19 cellular contexts compared by ENCODE assay signal in genomic region chr2:151918308-151918707, GRCh38.
DNase-seq lines count a peak whose midpoint lies in the region; ATAC-seq and FAIRE-seq lines count a peak whose summit lies in the region.
"Had no signal": no experiment of that assay in that cellular context is flagged by ENCODE, and none has a peak within 500 bp of the region (broad histone marks: within the 10 kb centered on the region; RNA-seq: fewer than 3 reads in every experiment).

No MANE protein-coding gene starts in this region.

- H3K27ac Mint-ChIP-seq in IgD-negative memory B cell (peak overlapping the region in 1 of 3 donors; percentile 88), T-helper 17 cell (no peak overlapping the region)
- H3K27ac Mint-ChIP-seq: activated naive CD4-positive, alpha-beta T cell treated with anti-CD3 and anti-CD28 coated beads, Interleukin-2, amount 50 U/mL, for 72 hours; mesothelial cell of epicardium; WTC11 had no signal

- peak; percentile 47 for ATAC-seq in T-helper 17 cell
- ATAC-seq: activated naive CD4-positive, alpha-beta T cell treated with anti-CD3 and anti-CD28 coated beads, Interleukin-2, amount 50 U/mL, for 72 hours; WTC11 had no signal

- FAIRE-seq in frontal cortex (lab: Jason Lieb, UNC), result no peak
- FAIRE-seq: pancreas had no signal

- DNase-seq in CD1c-positive myeloid dendritic cell (ENCODE audit: extremely low spot score), result peak; percentile 47
- DNase-seq in T-helper 17 cell, result no peak
- DNase-seq in medulla oblongata (ENCODE audit: extremely low spot score), result peak; percentile 79
- DNase-seq in frontal cortex (ENCODE audit: low spot score in 2 of 2), result no peak
- DNase-seq in NCI-H510A treated with DMSO at 0.1 percent for 48 hours (lab: John Stamatoyannopoulos, UW), result no peak
- no peak for DNase-seq in NCI-H2196 treated with DMSO at 0.1 percent for 48 hours (lab: John Stamatoyannopoulos, UW; ENCODE audit: unreplicated experiment)
- no peak for DNase-seq in activated CD4-positive, alpha-beta T cell treated with anti-CD3 and anti-CD28 coated beads for 4 hours
- DNase-seq: activated CD8-positive, alpha-beta memory T cell treated with anti-CD3 and anti-CD28 coated beads, Interleukin-2, amount 50 U/mL, for 48 hours; brain microvascular endothelial cell; DMS53; effector CD4-positive, alpha-beta T cell; NCI-H1092; pancreas; SK-N-SH; spleen had no signal

- H3K4me3 Mint-ChIP-seq in IgD-negative memory B cell (peak overlapping the region in 3 of 4 donors; percentile 41 to 78 (median 65)), T-helper 17 cell (no peak overlapping the region)
- H3K4me3 Mint-ChIP-seq: mesothelial cell of epicardium, WTC11 had no signal

- H3K36me3 Mint-ChIP-seq in IgD-negative memory B cell (no peaks in the 10 kb centered on the region), T-helper 17 cell (ENCODE audit: low read depth) (no peaks in the 10 kb centered on the region)
- H3K36me3 Mint-ChIP-seq: mesothelial cell of epicardium, WTC11 had no signal

- H3K4me1 Mint-ChIP-seq in IgD-negative memory B cell (peaks cover 31 to 34% (median 33%) of the 10 kb centered on the region in 3 donors), T-helper 17 cell (peaks cover 11% of the 10 kb centered on the region)

- H3K27me3 Mint-ChIP-seq in IgD-negative memory B cell (peaks cover 10% of the 10 kb centered on the region), T-helper 17 cell (no peaks in the 10 kb centered on the region)

- no peaks in the 10 kb centered on the region for H3K9me3 ChIP-seq in T-helper 17 cell (ENCODE audit: control insufficient read depth, low read length, poor library complexity, severe bottlenecking)
- H3K9me3 ChIP-seq: pancreas, SK-N-SH, spleen had no signal

- H3K9me3 Mint-ChIP-seq in IgD-negative memory B cell, result peaks cover 0 to 5% (median 0%) of the 10 kb centered on the region in 3 donors

Comparison
In these comparisons a context has a peak if more than half of its experiments do, and no peak if none do; other contexts are left out.
1. DNase-seq: peak in CD1c-positive myeloid dendritic cell (single experiment) and medulla oblongata (single experiment); none in T-helper 17 cell (0 of 3), frontal cortex (0 of 2), NCI-H510A treated with DMSO at 0.1 percent for 48 hours (single experiment), NCI-H2196 treated with DMSO at 0.1 percent for 48 hours (single experiment) and activated CD4-positive, alpha-beta T cell treated with anti-CD3 and anti-CD28 coated beads for 4 hours (0 of 2).